In genomic region chr16:79601092-79601977, GRCh38 we compare ENCODE assay signal across 8 cellular contexts. TPM values are rescaled to one million over a fixed set of nuclear protein-coding genes. Genes with fewer than 3 reads are reported as not detected.
DNase-seq lines count a peak whose midpoint lies in the region; ATAC-seq, FAIRE-seq and TF ChIP-seq lines count a peak whose summit lies in the region.

No MANE protein-coding gene starts in this region.

- peak overlapping the region; percentile 89 for H2AFZ ChIP-seq in keratinocyte (ENCODE audit: control insufficient read depth, low read length)

- intact Hi-C loops in breast epithelium (cut with DNase I; ENCODE audit: low total_unique reads), result loop anchor here (10.0 kb wide), 1 partner anchor 1097 kb away; no protein-coding TSS in a partner anchor

- H3K79me2 ChIP-seq in keratinocyte (ENCODE audit: control insufficient read depth, insufficient read depth, low read length), result peaks cover 21% of the 10 kb centered on the region

- H3K9me3 ChIP-seq in breast epithelium, result no peaks in the 10 kb centered on the region
- no peaks in the 10 kb centered on the region for H3K9me3 ChIP-seq in keratinocyte (ENCODE audit: control insufficient read depth, low read depth, low read length)
- H3K9me3 ChIP-seq in skeletal muscle tissue (ENCODE audit: control insufficient read depth in 3 of 3, low read length in 3 of 3), result no peaks in the 10 kb centered on the region

- H3K4me3 ChIP-seq in GM12864 (ENCODE audit: low read depth, low read length) (peak overlapping the region; percentile 10; the same call in 1 of the 2 replicates), breast epithelium (peak overlapping the region; percentile 68 to 89 (median 79)), keratinocyte (ENCODE audit: control insufficient read depth in 2 of 3, extremely low read depth in 1 of 3, insufficient read depth in 2 of 3, low read depth in 1 of 3, low read length in 3 of 3) (peak overlapping the region; percentile 69 to 83 (median 78)), skeletal muscle tissue (ENCODE audit: low read length in 3 of 3) (peak overlapping the region; percentile 88 to 95 (median 89))

- DNase-seq in GM12864 (ENCODE audit: low read depth) (no peak), RCC 7860 (ENCODE audit: low spot score) (peak; percentile 31), breast epithelium (ENCODE audit: low spot score in 2 of 2) (peak in 1 of 2 donors; percentile 31), keratinocyte (ENCODE audit: low read depth, low spot score) (no peak)

- H3K9me1 ChIP-seq in keratinocyte (ENCODE audit: control insufficient read depth, extremely low read depth, insufficient read depth, low read length), result no peaks in the 10 kb centered on the region

- H3K27ac ChIP-seq in breast epithelium (peak overlapping the region; percentile 95 to 98), keratinocyte (ENCODE audit: control insufficient read depth, insufficient read depth, low read length) (peak overlapping the region; percentile 63), skeletal muscle tissue (ENCODE audit: low read depth, low read length) (peak overlapping the region; percentile 98)

- H3K4me1 ChIP-seq in breast epithelium (peaks cover 0 to 3% of the 10 kb centered on the region in 2 donors), keratinocyte (ENCODE audit: control insufficient read depth, extremely low read depth, insufficient read depth, low read length) (peaks cover 31% of the 10 kb centered on the region), skeletal muscle tissue (ENCODE audit: control insufficient read depth in 3 of 3, insufficient read depth in 3 of 3, low read length in 3 of 3) (peaks cover 9 to 10% (median 10%) of the 10 kb centered on the region in 3 donors)

- peak overlapping the region; percentile 73 for H3K9ac ChIP-seq in keratinocyte (ENCODE audit: control insufficient read depth, extremely low read depth, insufficient read depth, low read length)
- H3K9ac ChIP-seq in skeletal muscle tissue (ENCODE audit: low read depth in 1 of 3, low read length in 3 of 3), result peak overlapping the region; percentile 95 to 97 (median 96)

- H3K36me3 ChIP-seq in breast epithelium, result no peaks in the 10 kb centered on the region
- no peaks in the 10 kb centered on the region for H3K36me3 ChIP-seq in keratinocyte (ENCODE audit: control insufficient read depth in 2 of 2, extremely low read depth in 1 of 2, insufficient read depth in 2 of 2, low read length in 2 of 2)
- peaks cover 2 to 5% (median 3%) of the 10 kb centered on the region in 3 donors for H3K36me3 ChIP-seq in skeletal muscle tissue (ENCODE audit: control insufficient read depth in 3 of 3, insufficient read depth in 3 of 3, low read length in 3 of 3)

- TF ChIP-seq POLR2A in breast epithelium (IDR thresholded peaks at IDR 0.05), result no peak

- H3K27me3 ChIP-seq in breast epithelium, result no peaks in the 10 kb centered on the region
- H3K27me3 ChIP-seq in keratinocyte (ENCODE audit: control insufficient read depth, extremely low read depth, insufficient read depth, low read length), result no peaks in the 10 kb centered on the region
- H3K27me3 ChIP-seq in skeletal muscle tissue (ENCODE audit: control insufficient read depth in 3 of 3, insufficient read depth in 3 of 3, low read length in 3 of 3), result no peaks in the 10 kb centered on the region

- ATAC-seq in HG02981 (IDR thresholded peaks at IDR 0.05; ENCODE audit: unreplicated experiment) (no peak), GM18511 (IDR thresholded peaks at IDR 0.05; ENCODE audit: unreplicated experiment) (no peak), HG03457 (IDR thresholded peaks at IDR 0.05; ENCODE audit: unreplicated experiment) (no peak)

- dilution Hi-C loops in keratinocyte (cut with MboI; ENCODE audit: extremely low pct_ligation_motif_present, low sequenced_read_pairs), result no loop called here

- peak overlapping the region; percentile 100 for H3K4me2 ChIP-seq in keratinocyte (ENCODE audit: control insufficient read depth, extremely low read depth, insufficient read depth, low read depth, low read length)

- FAIRE-seq in RCC 7860 (lab: Jason Lieb, UNC) (no peak), keratinocyte (lab: Jason Lieb, UNC) (peak; percentile 44)

- TF ChIP-seq CTCF in GM12864 (IDR thresholded peaks at IDR 0.05; ENCODE audit: low read depth, low read length, missing control alignments) (no peak), breast epithelium (IDR thresholded peaks at IDR 0.05) (no peak), keratinocyte (optimal IDR thresholded peaks at IDR 0.05 in 1 of 3, IDR thresholded peaks at IDR 0.05 in 1 of 3, conservative IDR thresholded peaks at IDR 0.05 in 1 of 3; ENCODE audit: extremely low read depth in 1 of 3, insufficient read depth in 2 of 3, low read length in 3 of 3) (no peak)

- no peaks in the 10 kb centered on the region for H4K20me1 ChIP-seq in keratinocyte (ENCODE audit: control insufficient read depth, extremely low read depth, insufficient read depth, low read length)

RNA-seq across cellular contexts. Expression of gene MAF, which starts 0.8 kb away (rescaled TPM):
- 10 to 100 TPM; 21.8 to 66.6 (median 37.0) TPM for total RNA-seq in breast epithelium
- 5.7 to 12.3 TPM (median 8.2 TPM) in 3 replicates for polyA plus RNA-seq in keratinocyte
- 8.3 TPM for polyA plus RNA-seq in keratinocyte (2011; ENCODE audit: low read depth)
- polyA plus RNA-seq in keratinocyte (2011; cell fraction: cytosol; rRNA removed), result 4.4 and 5.1 TPM in 2 replicates
- polyA plus RNA-seq in keratinocyte (2011; cell fraction: nucleus; rRNA removed), result 9.2 and 10.6 TPM in 2 replicates
- polyA plus RNA-seq in keratinocyte (2012; ENCODE audit: low replicate concordance), result 9.6 and 15.6 TPM in 2 replicates
- 2.7 to 5.0 TPM (median 3.3 TPM) in 3 replicates for polyA minus RNA-seq in keratinocyte
- polyA minus RNA-seq in keratinocyte (2011; cell fraction: cytosol; rRNA and poly(A)+ RNA removed), result 17.8 TPM
- 10.4 and 11.7 TPM in 2 replicates for polyA minus RNA-seq in keratinocyte (2011; cell fraction: nucleus; rRNA and poly(A)+ RNA removed)
- 17.2 TPM for total RNA-seq in skeletal muscle tissue

Comparison
In these comparisons a context has a peak if more than half of its experiments do, and no peak if none do; other contexts are left out.
1. H3K4me3 ChIP-seq: peak in every context shown above with its lines; median percentile 89 in skeletal muscle tissue; 79 in breast epithelium; 78 in keratinocyte; 10 in GM12864.